Comparison of ENCODE assay signal across 8 cellular contexts in the genomic region with DNA sequence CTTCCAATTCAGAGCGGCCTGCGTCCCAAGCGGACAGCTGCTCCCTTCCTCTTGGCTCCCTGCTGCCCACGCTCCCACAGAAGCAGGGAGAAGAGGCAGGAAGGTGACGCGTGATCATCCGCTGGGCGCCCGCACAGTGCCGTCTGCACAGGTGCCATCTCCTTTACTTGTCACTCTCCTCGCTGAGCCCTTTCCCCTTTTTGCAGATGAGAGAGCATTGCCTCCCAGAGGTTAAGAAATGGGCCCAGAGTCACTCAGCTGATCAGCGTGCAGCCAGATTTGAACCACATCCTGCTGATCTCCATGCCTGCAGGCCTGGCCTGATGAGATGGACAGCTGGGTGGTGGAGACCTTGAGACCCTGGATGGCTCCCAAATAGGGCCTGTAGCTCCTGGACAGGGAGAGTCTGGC.
DNase-seq lines count a peak whose midpoint lies in the region; ATAC-seq and TF ChIP-seq lines count a peak whose summit lies in the region.
"Had no signal": no experiment of that assay in that cellular context is flagged by ENCODE, and none has a peak within 500 bp of the region (broad histone marks: within the 10 kb centered on the region; RNA-seq: fewer than 3 reads in every experiment).

No MANE protein-coding gene starts in this region.

- no peak overlapping the region for H3K27ac ChIP-seq in aorta (ENCODE audit: low read depth in 1 of 2, low read length in 2 of 2)

- H3K36me3 ChIP-seq in aorta (ENCODE audit: control insufficient read depth in 1 of 2, insufficient read depth in 2 of 2, low read length in 1 of 2) = no peaks in the 10 kb centered on the region

- H3K9me3 ChIP-seq in aorta (ENCODE audit: control insufficient read depth, low read length) = no peaks in the 10 kb centered on the region

- peak; percentile 21 for TF ChIP-seq POLR2A in GM18526 (IDR thresholded peaks at IDR 0.05; ENCODE audit: extremely low read depth, insufficient read length)

- DNase-seq in NCI-H524 (lab: John Stamatoyannopoulos, UW) (peak; percentile 79 to 86), sciatic nerve (ENCODE audit: low spot score) (peak; percentile 59), aorta (no peak), C1 segment of cervical spinal cord (lab: John Stamatoyannopoulos, UW) (no peak)
- peak; percentile 34 for DNase-seq in effector CD4-positive, alpha-beta T cell
- DNase-seq: GM23248 had no signal

- H3K27me3 ChIP-seq in aorta (ENCODE audit: control insufficient read depth in 1 of 2, insufficient read depth in 2 of 2, low read length in 1 of 2) = no peaks in the 10 kb centered on the region

- no peak for ATAC-seq in sciatic nerve
- no peak for ATAC-seq in HG03139 (IDR thresholded peaks at IDR 0.05; ENCODE audit: unreplicated experiment)
- no peak for ATAC-seq in aorta (ENCODE audit: low FRiP score)

- H3K4me1 ChIP-seq in aorta (ENCODE audit: control insufficient read depth in 1 of 2, insufficient read depth in 2 of 2, low read length in 2 of 2) = peaks cover 0 to 1% of the 10 kb centered on the region in 2 donors

- H3K4me3 ChIP-seq in aorta (ENCODE audit: low read length in 2 of 2) = no peak overlapping the region
- H3K4me3 ChIP-seq: GM23248 had no signal

- 89 to 95% methylated on average over 12 of the region's 12 CpGs for WGBS in aorta, 2 donors

- intact Hi-C loops in sciatic nerve (cut with DNase I) (loop anchor here (5.0 kb wide), 1 partner anchor 47 kb away; no protein-coding TSS in a partner anchor), aorta (cut with DNase I) (no loop called here)

Comparison
In these comparisons a context has a peak if more than half of its experiments do, and no peak if none do; other contexts are left out.
1. DNase-seq: peak in NCI-H524 (2 of 2), effector CD4-positive, alpha-beta T cell (single experiment) and sciatic nerve (single experiment); none in aorta (0 of 2) and C1 segment of cervical spinal cord (0 of 14).